ENCODE assay signal across 14 cellular contexts in genomic region chr3:189908646-189909045, GRCh38.
DNase-seq lines count a peak whose midpoint lies in the region; ATAC-seq and TF ChIP-seq lines count a peak whose summit lies in the region.
"Had no signal": no experiment of that assay in that cellular context is flagged by ENCODE, and none has a peak within 500 bp of the region (broad histone marks: within the 10 kb centered on the region; RNA-seq: fewer than 3 reads in every experiment).

No MANE protein-coding gene starts in this region.

- no peak overlapping the region for H3K9ac ChIP-seq in mesenchymal stem cell (ENCODE audit: low read length)

- H2BK120ac ChIP-seq in mesenchymal stem cell (ENCODE audit: low read depth, low read length), result no peak overlapping the region

- no peak overlapping the region for H4K91ac ChIP-seq in mesenchymal stem cell (ENCODE audit: low read length)

- DNase-seq in Calu3 (peak; percentile 37), NCI-H226 (peak; percentile 80), choroid plexus epithelial cell (ENCODE audit: low read depth) (peak; percentile 48), mesenchymal stem cell (peak; percentile 26), NCI-H1417 treated with DMSO at 0.1 percent for 48 hours (lab: John Stamatoyannopoulos, UW) (no peak), NCI-H1694 (lab: John Stamatoyannopoulos, UW) (no peak), DMS53 treated with DMSO at 0.1 percent for 48 hours (lab: John Stamatoyannopoulos, UW; ENCODE audit: unreplicated experiment) (no peak)
- DNase-seq: activated B cell treated with CpG ODN at 0.5 μM for 24 hours; CD4-positive, alpha-beta memory T cell; effector memory CD4-positive, alpha-beta T cell; NCI-H1105; NCI-H524 treated with DMSO at 0.1 percent for 48 hours; stimulated activated CD4-positive, alpha-beta T cell treated with anti-CD3 and anti-CD28 coated beads, Interleukin-4, amount 100 ng/mL, for 4 hours had no signal

- H3K79me1 ChIP-seq in mesenchymal stem cell (replicated peaks; ENCODE audit: low read length, poor library complexity, severe bottlenecking), result no peaks in the 10 kb centered on the region

- no peak overlapping the region for H4K8ac ChIP-seq in mesenchymal stem cell (ENCODE audit: low read length)

- H3K9me3 ChIP-seq in mesenchymal stem cell (ENCODE audit: control insufficient read depth, low read length), result no peaks in the 10 kb centered on the region

- BruUV-seq in Calu3 (replicated peaks; lab: Mats Ljungman, UMichigan), result no TSS peak

- no peaks in the 10 kb centered on the region for H3K4me1 ChIP-seq in mesenchymal stem cell (ENCODE audit: control insufficient read depth, insufficient read depth, low read depth, low read length)

- no peak overlapping the region for H2BK12ac ChIP-seq in mesenchymal stem cell (ENCODE audit: low read length in 2 of 2)

- no peak for TF ChIP-seq CTCF in Calu3 (IDR thresholded peaks at IDR 0.05; ENCODE audit: unreplicated experiment)
- no peak for TF ChIP-seq CTCF in choroid plexus epithelial cell (conservative IDR thresholded peaks at IDR 0.05; ENCODE audit: low read depth, low read length)

- H2AFZ ChIP-seq in mesenchymal stem cell (ENCODE audit: low read depth, low read length), result no peak overlapping the region

- H3K9me3 Mint-ChIP-seq in Calu3 (ENCODE audit: low read depth, unreplicated experiment), result no peaks in the 10 kb centered on the region
- H3K9me3 Mint-ChIP-seq: activated B cell treated with CpG ODN at 0.5 μM for 24 hours had no signal

- ATAC-seq in GM21619 (IDR thresholded peaks at IDR 0.05; ENCODE audit: unreplicated experiment), result no peak

- no peaks in the 10 kb centered on the region for H3K36me3 Mint-ChIP-seq in Calu3 (ENCODE audit: insufficient read depth, unreplicated experiment)
- H3K36me3 Mint-ChIP-seq: CD4-positive, alpha-beta memory T cell had no signal

- no peak overlapping the region for H2AK5ac ChIP-seq in mesenchymal stem cell (ENCODE audit: low read length, severe bottlenecking)

- H3K4me3 ChIP-seq in choroid plexus epithelial cell (ENCODE audit: low read depth, low read length) (no peak overlapping the region), mesenchymal stem cell (ENCODE audit: insufficient read depth in 1 of 2, low read depth in 1 of 2, low read length in 2 of 2) (no peak overlapping the region)

- H3K4me2 ChIP-seq in mesenchymal stem cell (ENCODE audit: low read length, poor library complexity, severe bottlenecking), result no peak overlapping the region

- H3K27me3 ChIP-seq in mesenchymal stem cell (ENCODE audit: control insufficient read depth in 1 of 2, insufficient read depth in 1 of 2, low read length in 2 of 2), result no peaks in the 10 kb centered on the region

- no peaks in the 10 kb centered on the region for H3K27me3 Mint-ChIP-seq in Calu3 (ENCODE audit: unreplicated experiment)
- H3K27me3 Mint-ChIP-seq: activated B cell treated with CpG ODN at 0.5 μM for 24 hours had no signal

- intact Hi-C loops in Calu3 (cut with micrococcal nuclease; ENCODE audit: unreplicated experiment), result no loop called here

- no peak overlapping the region for H3K4ac ChIP-seq in mesenchymal stem cell (ENCODE audit: low read depth in 1 of 2, low read length in 2 of 2)

- no peak overlapping the region for H3K27ac ChIP-seq in mesenchymal stem cell (ENCODE audit: low read length, poor library complexity, severe bottlenecking)

- CTCF ChIA-PET in Calu3 (lab: Charles Lee), result interaction anchor here (0.9 to 1.1 kb wide), 2 partner anchors 30 to 70 kb away, joined by 3 read pairs; no protein-coding TSS in a partner anchor

- no peaks in the 10 kb centered on the region for H3K36me3 ChIP-seq in mesenchymal stem cell (ENCODE audit: control insufficient read depth in 1 of 2, insufficient read depth in 2 of 2, low read depth in 1 of 2, low read length in 2 of 2)

- H3K14ac ChIP-seq in mesenchymal stem cell (ENCODE audit: low read length in 2 of 2), result no peak overlapping the region

- no peak overlapping the region for H3K4me3 Mint-ChIP-seq in Calu3 (ENCODE audit: low read depth, unreplicated experiment)
- H3K4me3 Mint-ChIP-seq: activated B cell treated with CpG ODN at 0.5 μM for 24 hours; CD4-positive, alpha-beta memory T cell had no signal

- peak overlapping the region; percentile 64 for H3K27ac Mint-ChIP-seq in Calu3 (ENCODE audit: unreplicated experiment)
- H3K27ac Mint-ChIP-seq: activated B cell treated with CpG ODN at 0.5 μM for 24 hours; CD4-positive, alpha-beta memory T cell had no signal

- no peak overlapping the region for H3K18ac ChIP-seq in mesenchymal stem cell (ENCODE audit: low read depth in 1 of 2, low read length in 2 of 2)

- H2BK5ac ChIP-seq in mesenchymal stem cell (ENCODE audit: low read depth, low read length, poor library complexity, severe bottlenecking), result no peak overlapping the region

- H3K4me1 Mint-ChIP-seq in Calu3 (ENCODE audit: low read depth, unreplicated experiment), result peaks cover 45% of the 10 kb centered on the region
- H3K4me1 Mint-ChIP-seq: activated B cell treated with CpG ODN at 0.5 μM for 24 hours; CD4-positive, alpha-beta memory T cell had no signal

- no peak overlapping the region for H2BK15ac ChIP-seq in mesenchymal stem cell (ENCODE audit: low read depth, poor library complexity, severe bottlenecking)

- no peak overlapping the region for H3K23ac ChIP-seq in mesenchymal stem cell (ENCODE audit: low read length in 2 of 2)

Comparison
In these comparisons a context has a peak if more than half of its experiments do, and no peak if none do; other contexts are left out.
1. DNase-seq: peak in Calu3 (single experiment), NCI-H226 (single experiment), choroid plexus epithelial cell (single experiment) and mesenchymal stem cell (single experiment); none in NCI-H1417 treated with DMSO at 0.1 percent for 48 hours (single experiment), NCI-H1694 (single experiment) and DMS53 treated with DMSO at 0.1 percent for 48 hours (single experiment).